In the genomic region with DNA sequence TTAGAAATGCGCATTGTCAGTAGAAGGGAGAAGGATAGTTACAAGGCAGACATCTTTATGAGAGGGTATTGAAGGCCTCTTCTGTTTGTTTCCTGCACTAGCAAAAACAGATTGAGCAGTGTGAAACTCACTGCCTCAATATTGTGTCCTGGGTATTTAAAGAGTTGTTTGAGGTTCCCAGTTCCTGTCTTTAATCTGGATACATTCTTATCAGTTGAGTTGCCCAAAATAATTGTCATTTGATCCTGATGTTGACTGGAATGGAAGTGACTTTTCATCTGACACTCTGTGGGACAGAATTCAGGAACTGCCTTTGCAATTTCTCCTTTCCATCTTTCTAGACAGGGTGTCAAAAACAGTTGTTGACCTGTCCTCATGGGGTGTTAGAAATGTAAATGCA, we compare ENCODE assay signal across 1 cellular context.
TF ChIP-seq lines count a peak whose summit lies in the region.

No MANE protein-coding gene starts in this region.

TF ChIP-seq in WTC11, 78 proteins besides CTCF, POLR2A, EP300 and RAD21 (continued from another document):
- TF ChIP-seq, protein P1, sequence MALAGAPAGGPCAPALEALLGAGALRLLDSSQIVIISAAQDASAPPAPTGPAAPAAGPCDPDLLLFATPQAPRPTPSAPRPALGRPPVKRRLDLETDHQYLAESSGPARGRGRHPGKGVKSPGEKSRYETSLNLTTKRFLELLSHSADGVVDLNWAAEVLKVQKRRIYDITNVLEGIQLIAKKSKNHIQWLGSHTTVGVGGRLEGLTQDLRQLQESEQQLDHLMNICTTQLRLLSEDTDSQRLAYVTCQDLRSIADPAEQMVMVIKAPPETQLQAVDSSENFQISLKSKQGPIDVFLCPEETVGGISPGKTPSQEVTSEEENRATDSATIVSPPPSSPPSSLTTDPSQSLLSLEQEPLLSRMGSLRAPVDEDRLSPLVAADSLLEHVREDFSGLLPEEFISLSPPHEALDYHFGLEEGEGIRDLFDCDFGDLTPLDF (CRISPR knock-in tag; IDR thresholded peaks at IDR 0.05), result no peak
- TF ChIP-seq FOXP1 (CRISPR knock-in tag; IDR thresholded peaks at IDR 0.05; ENCODE audit: borderline replicate concordance) (no peak), GRHL2 (CRISPR knock-in tag; IDR thresholded peaks at IDR 0.05; ENCODE audit: insufficient replicate concordance, severe bottlenecking) (no peak), ZNF396 (CRISPR knock-in tag; IDR thresholded peaks at IDR 0.05; ENCODE audit: borderline replicate concordance) (no peak)
- TF ChIP-seq, protein P2, sequence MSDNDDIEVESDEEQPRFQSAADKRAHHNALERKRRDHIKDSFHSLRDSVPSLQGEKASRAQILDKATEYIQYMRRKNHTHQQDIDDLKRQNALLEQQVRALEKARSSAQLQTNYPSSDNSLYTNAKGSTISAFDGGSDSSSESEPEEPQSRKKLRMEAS (CRISPR knock-in tag; IDR thresholded peaks at IDR 0.05), result no peak
- TF ChIP-seq, protein P3, sequence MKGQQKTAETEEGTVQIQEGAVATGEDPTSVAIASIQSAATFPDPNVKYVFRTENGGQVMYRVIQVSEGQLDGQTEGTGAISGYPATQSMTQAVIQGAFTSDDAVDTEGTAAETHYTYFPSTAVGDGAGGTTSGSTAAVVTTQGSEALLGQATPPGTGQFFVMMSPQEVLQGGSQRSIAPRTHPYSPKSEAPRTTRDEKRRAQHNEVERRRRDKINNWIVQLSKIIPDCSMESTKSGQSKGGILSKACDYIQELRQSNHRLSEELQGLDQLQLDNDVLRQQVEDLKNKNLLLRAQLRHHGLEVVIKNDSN (CRISPR knock-in tag; IDR thresholded peaks at IDR 0.05), result no peak
- TF ChIP-seq, protein P4, sequence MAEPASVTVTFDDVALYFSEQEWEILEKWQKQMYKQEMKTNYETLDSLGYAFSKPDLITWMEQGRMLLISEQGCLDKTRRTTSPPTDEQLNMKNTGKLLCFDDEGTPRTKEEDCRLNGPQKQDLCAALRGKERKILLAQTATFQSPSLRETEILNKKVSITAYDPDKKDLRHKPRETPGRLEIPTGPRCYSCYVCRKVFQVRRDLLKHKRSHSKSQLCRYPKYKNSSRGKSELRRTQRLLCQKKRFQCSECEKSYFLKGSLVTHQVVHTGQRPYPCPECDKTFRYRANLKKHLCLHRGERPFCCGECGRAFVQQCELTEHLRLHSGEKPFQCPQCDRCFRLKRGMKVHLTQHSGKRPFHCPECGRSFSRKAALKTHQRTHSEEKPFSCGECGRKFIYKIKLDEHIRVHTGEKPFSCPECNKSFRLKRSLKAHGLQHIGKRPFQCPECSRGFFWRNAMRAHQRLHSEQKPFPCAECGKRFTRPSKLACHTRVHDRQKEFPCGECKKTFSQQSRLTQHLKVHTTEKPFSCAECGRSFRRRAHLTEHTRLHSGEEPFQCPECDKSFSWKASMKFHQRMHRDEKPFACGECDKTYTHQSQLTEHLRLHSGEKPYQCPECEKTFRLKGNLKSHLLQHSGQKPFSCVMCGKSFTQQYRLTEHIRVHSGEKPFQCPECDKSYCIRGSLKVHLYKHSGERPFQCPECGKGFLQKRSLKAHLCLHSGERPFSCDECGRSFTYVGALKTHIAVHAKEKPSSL (CRISPR knock-in tag; conservative IDR thresholded peaks at IDR 0.05), result no peak
- TF ChIP-seq, protein P5, sequence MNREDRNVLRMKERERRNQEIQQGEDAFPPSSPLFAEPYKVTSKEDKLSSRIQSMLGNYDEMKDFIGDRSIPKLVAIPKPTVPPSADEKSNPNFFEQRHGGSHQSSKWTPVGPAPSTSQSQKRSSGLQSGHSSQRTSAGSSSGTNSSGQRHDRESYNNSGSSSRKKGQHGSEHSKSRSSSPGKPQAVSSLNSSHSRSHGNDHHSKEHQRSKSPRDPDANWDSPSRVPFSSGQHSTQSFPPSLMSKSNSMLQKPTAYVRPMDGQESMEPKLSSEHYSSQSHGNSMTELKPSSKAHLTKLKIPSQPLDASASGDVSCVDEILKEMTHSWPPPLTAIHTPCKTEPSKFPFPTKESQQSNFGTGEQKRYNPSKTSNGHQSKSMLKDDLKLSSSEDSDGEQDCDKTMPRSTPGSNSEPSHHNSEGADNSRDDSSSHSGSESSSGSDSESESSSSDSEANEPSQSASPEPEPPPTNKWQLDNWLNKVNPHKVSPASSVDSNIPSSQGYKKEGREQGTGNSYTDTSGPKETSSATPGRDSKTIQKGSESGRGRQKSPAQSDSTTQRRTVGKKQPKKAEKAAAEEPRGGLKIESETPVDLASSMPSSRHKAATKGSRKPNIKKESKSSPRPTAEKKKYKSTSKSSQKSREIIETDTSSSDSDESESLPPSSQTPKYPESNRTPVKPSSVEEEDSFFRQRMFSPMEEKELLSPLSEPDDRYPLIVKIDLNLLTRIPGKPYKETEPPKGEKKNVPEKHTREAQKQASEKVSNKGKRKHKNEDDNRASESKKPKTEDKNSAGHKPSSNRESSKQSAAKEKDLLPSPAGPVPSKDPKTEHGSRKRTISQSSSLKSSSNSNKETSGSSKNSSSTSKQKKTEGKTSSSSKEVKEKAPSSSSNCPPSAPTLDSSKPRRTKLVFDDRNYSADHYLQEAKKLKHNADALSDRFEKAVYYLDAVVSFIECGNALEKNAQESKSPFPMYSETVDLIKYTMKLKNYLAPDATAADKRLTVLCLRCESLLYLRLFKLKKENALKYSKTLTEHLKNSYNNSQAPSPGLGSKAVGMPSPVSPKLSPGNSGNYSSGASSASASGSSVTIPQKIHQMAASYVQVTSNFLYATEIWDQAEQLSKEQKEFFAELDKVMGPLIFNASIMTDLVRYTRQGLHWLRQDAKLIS (CRISPR knock-in tag; IDR thresholded peaks at IDR 0.05; ENCODE audit: borderline replicate concordance), result no peak
